ENCODE assay signal across 23 cellular contexts in genomic region chr10:70426835-70427234, GRCh38. TPM values are rescaled to one million over a fixed set of nuclear protein-coding genes. Genes with fewer than 3 reads are reported as not detected.
"Had no signal": no experiment of that assay in that cellular context is flagged by ENCODE, and none has a peak within 500 bp of the region (broad histone marks: within the 10 kb centered on the region; RNA-seq: fewer than 3 reads in every experiment).

No MANE protein-coding gene starts in this region.

- H3K9me3 Mint-ChIP-seq: naive B cell, nephron had no signal

- H3K4me3 Mint-ChIP-seq: naive B cell, nephron had no signal

- H3K27ac ChIP-seq: heart right ventricle, left lung, lower lobe of right lung, parathyroid adenoma, prostate gland, right lobe of liver, skin epidermis had no signal

- H3K27ac Mint-ChIP-seq: nephron had no signal

- H3K79me2 ChIP-seq: parathyroid adenoma had no signal

- H3K27me3 Mint-ChIP-seq: naive B cell had no signal

- H2AFZ ChIP-seq: parathyroid adenoma had no signal

- DNase-seq: effector memory CD4-positive, alpha-beta T cell; heart right ventricle; islet precursor cell; left lung; lower lobe of right lung; mesenchymal stem cell; midbrain; naive B cell; occipital lobe; retina; right lobe of liver; stimulated activated CD4-positive, alpha-beta T cell treated with anti-CD3 and anti-CD28 coated beads, Interleukin-2, amount 100 ng/mL, for 24 hours; stimulated activated CD4-positive, alpha-beta T cell treated with anti-CD3 and anti-CD28 coated beads, Interleukin-4, amount 100 ng/mL, for 4 hours; stimulated activated naive CD4-positive, alpha-beta T cell; stomach; trophoblast cell had no signal

- H3K9me3 ChIP-seq: heart right ventricle, left lung, lower lobe of right lung, prostate gland, right lobe of liver, stomach had no signal

- H3K4me3 ChIP-seq: heart right ventricle, left lung, lower lobe of right lung, prostate gland, right lobe of liver, skin epidermis, stomach had no signal

- H3K27me3 ChIP-seq: heart right ventricle, left lung, right lobe of liver, stomach had no signal

- H3K4me1 ChIP-seq: prostate gland had no signal

- ATAC-seq: esophagus mucosa, heart right ventricle, left lung, lower lobe of right lung, right lobe of liver had no signal

RNA-seq across cellular contexts. Expression of gene NODAL, which starts 14.6 kb away (rescaled TPM):
- total RNA-seq: fibroblast of lung, left lung, lower lobe of right lung, prostate gland, right lobe of liver, stomach, urinary bladder had no signal
- polyA plus RNA-seq: fibroblast of lung, stomach, urinary bladder had no signal
